Comparison of ENCODE assay signal across 8 cellular contexts in the genomic region with DNA sequence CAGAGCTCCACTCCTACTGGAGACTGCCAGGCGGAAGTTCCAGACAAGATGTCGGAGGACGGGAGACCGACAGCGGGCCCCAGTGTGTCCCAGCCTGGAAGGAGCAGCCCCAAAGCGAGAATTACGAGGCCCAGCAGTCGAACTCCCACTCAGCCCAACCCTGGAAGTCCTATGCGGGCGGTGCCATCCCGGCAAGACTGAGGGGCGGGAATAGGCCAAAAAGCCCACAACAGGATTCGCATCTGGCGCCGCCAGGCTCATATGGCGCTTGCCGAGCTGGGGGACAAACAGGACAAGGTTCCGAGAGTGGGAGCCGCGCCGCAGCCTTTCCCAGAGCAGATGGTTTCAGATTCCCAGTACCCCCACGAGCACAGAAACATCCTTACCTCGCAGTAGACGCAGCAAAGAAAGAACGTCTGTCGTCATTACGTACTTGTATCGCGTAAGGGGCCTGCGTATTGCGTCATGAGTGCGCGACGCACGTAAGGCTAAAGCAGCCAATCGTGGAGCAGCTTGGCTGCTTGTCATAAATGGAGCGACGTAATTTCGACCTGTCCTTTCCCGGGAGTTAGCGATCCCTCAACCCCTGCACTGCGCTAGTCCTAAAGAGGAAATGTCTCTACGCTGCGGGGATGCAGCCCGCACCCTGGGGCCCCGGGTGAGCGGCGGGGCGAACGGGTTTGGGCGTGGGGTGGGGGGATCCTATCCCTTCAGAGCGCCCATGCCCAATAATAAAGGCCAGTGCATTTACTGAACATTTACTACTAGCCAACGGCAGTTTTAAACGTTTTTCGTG. TPM values are rescaled to one million over a fixed set of nuclear protein-coding genes. Genes with fewer than 3 reads are reported as not detected.
DNase-seq lines count a peak whose midpoint lies in the region; ATAC-seq and TF ChIP-seq lines count a peak whose summit lies in the region.

Gene LIAS (plus strand): TSS at position 552 of the 796 bp plus-strand sequence. CDS start 62 bp downstream, at position 614.
Gene RPL9 (minus strand): TSS at position 418 of the 796 bp plus-strand sequence. CDS start 483 bp downstream, outside the sequence.

- H3K4me1 Mint-ChIP-seq in activated T-helper 2 cell treated with anti-CD3 and anti-CD28 coated beads, Interferon-gamma antibody, Interleukin-2, Interleukin-4, amounts not matched to agents 10 μg/mL and 5 μg/mL and 100 μg/mL, durations not matched to agents 14 hours and 24 hours and 36 hours (ENCODE audit: low read depth): peaks cover 23% of the 10 kb centered on the region
- peaks cover 8 to 60% (median 47%) of the 10 kb centered on the region in 7 donors for H3K4me1 Mint-ChIP-seq in naive thymus-derived CD4-positive, alpha-beta T cell
- H3K4me1 Mint-ChIP-seq in stimulated activated naive B cell treated with anti-CD40 and anti-IgM and Interleukin-4, amounts not matched to agents 10 μg/mL and 1 μg/mL and 100 μg/mL, for 72 hours: peaks cover 6 to 17% of the 10 kb centered on the region in 2 donors

- H3K9me3 Mint-ChIP-seq in activated T-helper 2 cell treated with anti-CD3 and anti-CD28 coated beads, Interferon-gamma antibody, Interleukin-2, Interleukin-4, amounts not matched to agents 10 μg/mL and 5 μg/mL and 100 μg/mL, durations not matched to agents 14 hours and 24 hours and 36 hours: no peaks in the 10 kb centered on the region
- H3K9me3 Mint-ChIP-seq in naive thymus-derived CD4-positive, alpha-beta T cell: peaks cover 0 to 6% (median 0%) of the 10 kb centered on the region in 11 donors
- H3K9me3 Mint-ChIP-seq in stimulated activated naive B cell treated with anti-CD40 and anti-IgM and Interleukin-4, amounts not matched to agents 10 μg/mL and 1 μg/mL and 100 μg/mL, for 72 hours: no peaks in the 10 kb centered on the region

- intact Hi-C loops in activated T-helper 2 cell treated with anti-CD3 and anti-CD28 coated beads, Interferon-gamma antibody, Interleukin-2, Interleukin-4, amounts not matched to agents 10 μg/mL and 5 μg/mL and 100 μg/mL, durations not matched to agents 14 hours and 24 hours and 36 hours (cut with micrococcal nuclease): loop anchor here (1.0 to 5.0 kb wide), 6 partner anchors 69 to 744 kb away; partner anchors contain the start of genes PDS5A, UGDH and WDR19
- intact Hi-C loops in naive thymus-derived CD4-positive, alpha-beta T cell (cut with micrococcal nuclease): loop anchor here (1.0 to 10.0 kb wide), 16 partner anchors 10 to 1771 kb away; partner anchors contain the start of genes N4BP2 (in 2 of the 2), PDS5A (in 2 of the 2), RFC1 (in 2 of the 2) and UBE2K (in 2 of the 2)

- H4K20me1 ChIP-seq in fibroblast of lung (ENCODE audit: control insufficient read depth, extremely low read depth, insufficient read depth, low read length): peaks cover 1% of the 10 kb centered on the region

- peaks cover 39% of the 10 kb centered on the region for H3K79me2 ChIP-seq in fibroblast of lung (ENCODE audit: control insufficient read depth, insufficient read depth, low read length)

- H3K36me3 ChIP-seq in RWPE2 (ENCODE audit: low read depth) (peaks cover 77% of the 10 kb centered on the region), fibroblast of lung (ENCODE audit: control insufficient read depth, insufficient read depth, low read length) (peaks cover 6% of the 10 kb centered on the region)
- H3K36me3 ChIP-seq in naive thymus-derived CD4-positive, alpha-beta T cell (ENCODE audit: control insufficient read depth in 2 of 3, insufficient read depth in 3 of 3, low read length in 3 of 3): peaks cover 8 to 46% (median 28%) of the 10 kb centered on the region in 3 experiments

- H3K9me3 ChIP-seq in RWPE2 (ENCODE audit: severe bottlenecking): no peaks in the 10 kb centered on the region
- H3K9me3 ChIP-seq in fibroblast of lung (ENCODE audit: control insufficient read depth, insufficient read depth, low read depth, low read length): no peaks in the 10 kb centered on the region
- H3K9me3 ChIP-seq in naive thymus-derived CD4-positive, alpha-beta T cell (ENCODE audit: control insufficient read depth in 2 of 3, low read length in 3 of 3): no peaks in the 10 kb centered on the region

- peak within 1 kb of the TSS; percentile 98 for H3K27ac Mint-ChIP-seq in activated T-helper 2 cell treated with anti-CD3 and anti-CD28 coated beads, Interferon-gamma antibody, Interleukin-2, Interleukin-4, amounts not matched to agents 10 μg/mL and 5 μg/mL and 100 μg/mL, durations not matched to agents 14 hours and 24 hours and 36 hours
- peak within 1 kb of the TSS; percentile 98 to 100 (median 99) for H3K27ac Mint-ChIP-seq in naive thymus-derived CD4-positive, alpha-beta T cell
- H3K27ac Mint-ChIP-seq in stimulated activated naive B cell treated with anti-CD40 and anti-IgM and Interleukin-4, amounts not matched to agents 10 μg/mL and 1 μg/mL and 100 μg/mL, for 72 hours: peak within 1 kb of the TSS; percentile 100

- peak within 1 kb of the TSS; percentile 95 for H3K4me3 Mint-ChIP-seq in activated T-helper 2 cell treated with anti-CD3 and anti-CD28 coated beads, Interferon-gamma antibody, Interleukin-2, Interleukin-4, amounts not matched to agents 10 μg/mL and 5 μg/mL and 100 μg/mL, durations not matched to agents 14 hours and 24 hours and 36 hours (ENCODE audit: low read depth)
- H3K4me3 Mint-ChIP-seq in naive thymus-derived CD4-positive, alpha-beta T cell: peak within 1 kb of the TSS; percentile 92 to 99 (median 96)
- peak within 1 kb of the TSS; percentile 93 to 97 for H3K4me3 Mint-ChIP-seq in stimulated activated naive B cell treated with anti-CD40 and anti-IgM and Interleukin-4, amounts not matched to agents 10 μg/mL and 1 μg/mL and 100 μg/mL, for 72 hours

- H3K9ac ChIP-seq in fibroblast of lung (ENCODE audit: insufficient read depth, low read length): peak within 1 kb of the TSS; percentile 98

- H3K27ac ChIP-seq in RWPE2 (ENCODE audit: poor library complexity, severe bottlenecking) (peak within 1 kb of the TSS; percentile 82), fibroblast of lung (ENCODE audit: insufficient read depth, low read length) (peak within 1 kb of the TSS; percentile 95)
- H3K27ac ChIP-seq in naive thymus-derived CD4-positive, alpha-beta T cell (ENCODE audit: low read depth, low read length): peak within 1 kb of the TSS; percentile 95

- H2AFZ ChIP-seq in fibroblast of lung (ENCODE audit: low read length): peak within 1 kb of the TSS; percentile 96

- POLR2A ChIA-PET in naive thymus-derived CD4-positive, alpha-beta T cell (lab: Charles Lee): interaction anchor here (0.6 to 3.0 kb wide), 26 partner anchors 8 to 746 kb away, joined by 3 to 29 read pairs (median 4); partner anchors contain the start of genes N4BP2, RFC1, SMIM14 and UBE2K

- peaks cover 61% of the 10 kb centered on the region for H3K36me3 Mint-ChIP-seq in activated T-helper 2 cell treated with anti-CD3 and anti-CD28 coated beads, Interferon-gamma antibody, Interleukin-2, Interleukin-4, amounts not matched to agents 10 μg/mL and 5 μg/mL and 100 μg/mL, durations not matched to agents 14 hours and 24 hours and 36 hours (ENCODE audit: low read depth)
- H3K36me3 Mint-ChIP-seq in naive thymus-derived CD4-positive, alpha-beta T cell: peaks cover 4 to 45% (median 33%) of the 10 kb centered on the region in 5 donors
- peaks cover 39 to 48% of the 10 kb centered on the region in 2 donors for H3K36me3 Mint-ChIP-seq in stimulated activated naive B cell treated with anti-CD40 and anti-IgM and Interleukin-4, amounts not matched to agents 10 μg/mL and 1 μg/mL and 100 μg/mL, for 72 hours

- peak; percentile 94 for ATAC-seq in RWPE2 (ENCODE audit: low read depth)
- ATAC-seq in naive thymus-derived CD4-positive, alpha-beta T cell: peak; percentile 93
- peak; percentile 84 to 88 for ATAC-seq in stimulated activated naive B cell treated with anti-CD40 and anti-IgM and Interleukin-4, amounts not matched to agents 10 μg/mL and 1 μg/mL and 100 μg/mL, for 72 hours (replicated peaks)

- DNase-seq in EH (ENCODE audit: low read depth): peak; percentile 97
- DNase-seq in H4 (ENCODE audit: low spot score): peak; percentile 100
- DNase-seq in LoVo (ENCODE audit: low spot score): peak; percentile 96
- peak; percentile 90 for DNase-seq in RWPE2 (ENCODE audit: low spot score)
- DNase-seq in activated T-helper 2 cell treated with anti-CD3 and anti-CD28 coated beads, Interferon-gamma antibody, Interleukin-2, Interleukin-4, amounts not matched to agents 10 μg/mL and 5 μg/mL and 100 μg/mL, durations not matched to agents 14 hours and 24 hours and 36 hours (ENCODE audit: low spot score): peak; percentile 93
- DNase-seq in fibroblast of lung (ENCODE audit: low read depth in 2 of 2): peak; percentile 99 to 100
- peak; percentile 80 to 96 (median 92) for DNase-seq in naive thymus-derived CD4-positive, alpha-beta T cell
- DNase-seq in stimulated activated naive B cell treated with anti-CD40 and anti-IgM and Interleukin-4, amounts not matched to agents 10 μg/mL and 1 μg/mL and 100 μg/mL, for 72 hours: peak; percentile 93

- H3K27me3 ChIP-seq in RWPE2 (ENCODE audit: insufficient read depth, poor library complexity, severe bottlenecking) (no peaks in the 10 kb centered on the region), fibroblast of lung (ENCODE audit: control insufficient read depth, insufficient read depth, low read length) (no peaks in the 10 kb centered on the region)
- no peaks in the 10 kb centered on the region for H3K27me3 ChIP-seq in naive thymus-derived CD4-positive, alpha-beta T cell (ENCODE audit: control insufficient read depth in 2 of 2, insufficient read depth in 2 of 2, low read length in 2 of 2)

- no peaks in the 10 kb centered on the region for H3K27me3 Mint-ChIP-seq in activated T-helper 2 cell treated with anti-CD3 and anti-CD28 coated beads, Interferon-gamma antibody, Interleukin-2, Interleukin-4, amounts not matched to agents 10 μg/mL and 5 μg/mL and 100 μg/mL, durations not matched to agents 14 hours and 24 hours and 36 hours (ENCODE audit: low read depth)
- peaks cover 0 to 2% (median 0%) of the 10 kb centered on the region in 5 donors for H3K27me3 Mint-ChIP-seq in naive thymus-derived CD4-positive, alpha-beta T cell
- H3K27me3 Mint-ChIP-seq in stimulated activated naive B cell treated with anti-CD40 and anti-IgM and Interleukin-4, amounts not matched to agents 10 μg/mL and 1 μg/mL and 100 μg/mL, for 72 hours: no peaks in the 10 kb centered on the region

- peak within 1 kb of the TSS; percentile 98 for H3K4me2 ChIP-seq in fibroblast of lung (ENCODE audit: extremely low read depth, insufficient read depth, low read length)

- H3K4me1 ChIP-seq in RWPE2 (ENCODE audit: insufficient read depth, poor library complexity, severe bottlenecking) (peaks cover 7% of the 10 kb centered on the region), fibroblast of lung (ENCODE audit: control insufficient read depth, extremely low read depth, insufficient read depth, low read length) (peaks cover 10% of the 10 kb centered on the region)
- peaks cover 17 to 19% of the 10 kb centered on the region in 2 donors for H3K4me1 ChIP-seq in naive thymus-derived CD4-positive, alpha-beta T cell (ENCODE audit: control insufficient read depth in 2 of 2, insufficient read depth in 2 of 2, low read length in 2 of 2)

- TF ChIP-seq CTCF in RWPE2 (IDR thresholded peaks at IDR 0.05; ENCODE audit: poor library complexity, severe bottlenecking) (no peak), fibroblast of lung (conservative IDR thresholded peaks at IDR 0.05 in 1 of 2, IDR thresholded peaks at IDR 0.05 in 1 of 2; ENCODE audit: low read depth in 1 of 2, low read length in 2 of 2) (no peak)

- CTCF ChIA-PET in naive thymus-derived CD4-positive, alpha-beta T cell (lab: Charles Lee): interaction anchor here (0.8 to 1.3 kb wide), 2 partner anchors 10 to 11 kb away, joined by 3 to 6 read pairs; no protein-coding TSS in a partner anchor

- H3K4me3 ChIP-seq in RWPE2 (ENCODE audit: severe bottlenecking) (peak within 1 kb of the TSS; percentile 92), fibroblast of lung (replicated peaks in 1 of 4; ENCODE audit: control extremely low read depth in 1 of 4, insufficient read depth in 1 of 4, low read depth in 3 of 4, low read length in 4 of 4) (peak within 1 kb of the TSS; percentile 85 to 100 (median 96))
- H3K4me3 ChIP-seq in naive thymus-derived CD4-positive, alpha-beta T cell (ENCODE audit: low read length): peak within 1 kb of the TSS; percentile 85

RNA-seq across cellular contexts. Expression of gene LIAS, which starts in this region (rescaled TPM):
- 13.6 and 16.6 TPM in 2 replicates for total RNA-seq in H4 (2014; rRNA removed; shearing (Covaris generic))
- 19.1 and 19.8 TPM in 2 replicates for total RNA-seq in activated T-helper 2 cell treated with anti-CD3 and anti-CD28 coated beads, Interferon-gamma antibody, Interleukin-2, Interleukin-4, amounts not matched to agents 10 μg/mL and 5 μg/mL and 100 μg/mL, durations not matched to agents 14 hours and 24 hours and 36 hours
- total RNA-seq in fibroblast of lung: 8.0 and 8.6 TPM in 2 replicates
- 7.1 and 9.6 TPM in 2 replicates for polyA plus RNA-seq in fibroblast of lung
- polyA plus RNA-seq in fibroblast of lung (2012): 5.4 and 5.5 TPM in 2 replicates
- 0.55 TPM in 1 of 2 replicates, not detected in the other for polyA minus RNA-seq in fibroblast of lung (ENCODE audit: low replicate concordance)
- 10 to 100 TPM; 14.5 to 27.8 (median 16.4) TPM for total RNA-seq in naive thymus-derived CD4-positive, alpha-beta T cell
- polyA plus RNA-seq in naive thymus-derived CD4-positive, alpha-beta T cell: 10 to 100 TPM; 12.5 to 16.4 TPM

RNA-seq across cellular contexts. Expression of gene RPL9, which starts in this region (rescaled TPM):
- 4,508 and 5,734 TPM in 2 replicates for total RNA-seq in H4 (2014; rRNA removed; shearing (Covaris generic))
- 1,761 and 1,779 TPM in 2 replicates for total RNA-seq in activated T-helper 2 cell treated with anti-CD3 and anti-CD28 coated beads, Interferon-gamma antibody, Interleukin-2, Interleukin-4, amounts not matched to agents 10 μg/mL and 5 μg/mL and 100 μg/mL, durations not matched to agents 14 hours and 24 hours and 36 hours
- total RNA-seq in fibroblast of lung: 2,253 and 4,642 TPM in 2 replicates
- polyA plus RNA-seq in fibroblast of lung: 1,161 and 1,426 TPM in 2 replicates
- polyA plus RNA-seq in fibroblast of lung (2012): 895 and 1,568 TPM in 2 replicates
- 6.9 and 14.9 TPM in 2 replicates for polyA minus RNA-seq in fibroblast of lung (ENCODE audit: low replicate concordance)
- 1,000 to 10,000 TPM; 1,414 to 3,398 (median 2,567) TPM for total RNA-seq in naive thymus-derived CD4-positive, alpha-beta T cell
- polyA plus RNA-seq in naive thymus-derived CD4-positive, alpha-beta T cell: 1,000 to 10,000 TPM; 3,310 to 3,365 TPM

Comparison
In these comparisons a context has a peak if more than half of its experiments do, and no peak if none do; other contexts are left out.
1. Peak in every context shown above with its lines: DNase-seq, ATAC-seq, H3K4me3 ChIP-seq and H3K27ac ChIP-seq.